In genomic region chr16:31754998-31755615, GRCh38 we compare ENCODE assay signal across 16 cellular contexts.
"Had no signal": no experiment of that assay in that cellular context is flagged by ENCODE, and none has a peak within 500 bp of the region (broad histone marks: within the 10 kb centered on the region; RNA-seq: fewer than 3 reads in every experiment).

No MANE protein-coding gene starts in this region.

- H3K4me1 ChIP-seq: transverse colon had no signal

- ATAC-seq: esophagus mucosa; stimulated activated effector memory CD8-positive, alpha-beta T cell treated with anti-CD3 and anti-CD28 coated beads, Interleukin-12 subunit alpha, Interleukin-12 subunit beta, amount 100 ng/mL, for 72 hours had no signal

- H3K27me3 Mint-ChIP-seq: brain; central memory CD8-positive, alpha-beta T cell; dendritic cell treated with granulocyte-macrophage colony-stimulating factor and Interleukin-4, amounts not matched to agents 40 ng/mL and 50 ng/mL, for 4 days; memory B cell had no signal

- H3K27ac ChIP-seq: ovary, skin epidermis, transverse colon had no signal

- H3K4me1 Mint-ChIP-seq: brain; memory B cell; neural crest cell; stimulated activated effector memory CD8-positive, alpha-beta T cell treated with anti-CD3 and anti-CD28 coated beads, Interleukin-12 subunit alpha, Interleukin-12 subunit beta, amount 100 ng/mL, for 72 hours had no signal

- H3K4me3 Mint-ChIP-seq: brain; central memory CD8-positive, alpha-beta T cell; dendritic cell treated with granulocyte-macrophage colony-stimulating factor and Interleukin-4, amounts not matched to agents 40 ng/mL and 50 ng/mL, for 4 days; memory B cell; neural crest cell; stimulated activated effector memory CD8-positive, alpha-beta T cell treated with anti-CD3 and anti-CD28 coated beads, Interleukin-12 subunit alpha, Interleukin-12 subunit beta, amount 100 ng/mL, for 72 hours had no signal

- H3K4me3 ChIP-seq: ovary, skin epidermis, transverse colon had no signal

- H3K36me3 ChIP-seq: ovary had no signal

- DNase-seq: activated CD4-positive, alpha-beta T cell treated with anti-CD3 and anti-CD28 coated beads, Interleukin-2, amount 50 U/mL, for 1 hour; activated naive CD4-positive, alpha-beta T cell treated with anti-CD3 and anti-CD28 coated beads, Interleukin-2, amount 50 U/mL, for 16 hours; amniotic stem cell; ovary; retina; T-helper 2 cell; transverse colon had no signal

- H3K27ac Mint-ChIP-seq: activated T-helper 2 cell treated with anti-CD3 and anti-CD28 coated beads, Interferon-gamma antibody, Interleukin-2, Interleukin-4, amounts not matched to agents 10 μg/mL and 5 μg/mL and 100 μg/mL, durations not matched to agents 14 hours and 24 hours and 36 hours; brain; dendritic cell treated with granulocyte-macrophage colony-stimulating factor and Interleukin-4, amounts not matched to agents 40 ng/mL and 50 ng/mL, for 4 days; memory B cell; stimulated activated effector memory CD8-positive, alpha-beta T cell treated with anti-CD3 and anti-CD28 coated beads, Interleukin-12 subunit alpha, Interleukin-12 subunit beta, amount 100 ng/mL, for 72 hours had no signal

- H3K27me3 ChIP-seq: ovary, transverse colon had no signal
